In genomic region chr10:130763071-130763470, GRCh38 we compare ENCODE assay signal across 34 cellular contexts.
"Had no signal": no experiment of that assay in that cellular context is flagged by ENCODE, and none has a peak within 500 bp of the region (broad histone marks: within the 10 kb centered on the region; RNA-seq: fewer than 3 reads in every experiment).

No MANE protein-coding gene starts in this region.

- H3K36me3 Mint-ChIP-seq: activated CD4-positive, alpha-beta memory T cell treated with anti-CD3 and anti-CD28 coated beads for 36 hours; activated naive CD8-positive, alpha-beta T cell treated with anti-CD3 and anti-CD28 coated beads for 36 hours had no signal

- DNase-seq: activated B cell treated with CpG ODN at 0.5 μM for 24 hours; activated CD4-positive, alpha-beta memory T cell treated with anti-CD3 and anti-CD28 coated beads for 36 hours; activated CD4-positive, alpha-beta T cell treated with anti-CD3 and anti-CD28 coated beads for 4 hours; activated CD4-positive, alpha-beta T cell treated with anti-CD3 and anti-CD28 coated beads, Interleukin-2, amount 10 ng/mL, durations not matched to agents 24 days and 14 days; activated CD4-positive, alpha-beta T cell treated with anti-CD3 and anti-CD28 coated beads, Interleukin-2, amount 50 U/mL, for 1 hour; activated CD4-positive, alpha-beta T cell treated with anti-CD3 and anti-CD28 coated beads, Interleukin-2, amount 50 U/mL, for 4 hours; activated CD4-positive, CD25-positive, alpha-beta regulatory T cell treated with anti-CD3 and anti-CD28 coated beads, Interleukin-2, amount 50 U/mL, for 72 hours; activated CD8-positive, alpha-beta memory T cell treated with anti-CD3 and anti-CD28 coated beads, Interleukin-2, amount 50 U/mL, for 4 hours; activated CD8-positive, alpha-beta T cell treated with anti-CD3 and anti-CD28 coated beads for 36 hours; activated effector memory CD4-positive, alpha-beta T cell treated with anti-CD3 and anti-CD28 coated beads, Interleukin-2, amount 50 U/mL, for 16 hours; activated gamma-delta T cell treated with Interleukin-2 at 50 U/mL for 16 hours; activated naive CD4-positive, alpha-beta T cell; activated naive CD4-positive, alpha-beta T cell treated with anti-CD3 and anti-CD28 coated beads for 36 hours; activated naive CD4-positive, alpha-beta T cell treated with anti-CD3 and anti-CD28 coated beads, Interleukin-2, amount 50 U/mL, for 16 hours; activated naive CD8-positive, alpha-beta T cell treated with anti-CD3 and anti-CD28 coated beads for 36 hours; activated T-cell treated with anti-CD3 and anti-CD28 coated beads for 4 hours; activated T-cell treated with anti-CD3 and anti-CD28 coated beads, Interleukin-2, amount 50 U/mL, for 1 hour; activated T-cell treated with anti-CD3 and anti-CD28 coated beads, Interleukin-2, amount 50 U/mL, for 4 hours; activated T-cell treated with anti-CD3 and anti-CD28 coated beads, Interleukin-2, amount 50 U/mL, for 72 hours; adrenal gland; amniotic stem cell; brain microvascular endothelial cell; central memory CD4-positive, alpha-beta T cell; T-helper 1 cell; T-helper 9 cell had no signal

- H3K27ac ChIP-seq: adrenal gland, body of pancreas, brain microvascular endothelial cell, breast epithelium, VCaP had no signal

- FAIRE-seq: astrocyte, TTC549 had no signal

- H3K27me3 Mint-ChIP-seq: activated B cell treated with CpG ODN at 0.5 μM for 24 hours; activated CD4-positive, alpha-beta memory T cell treated with anti-CD3 and anti-CD28 coated beads for 36 hours; activated CD4-positive, alpha-beta T cell treated with anti-CD3 and anti-CD28 coated beads, Interleukin-2, amount 10 ng/mL, durations not matched to agents 24 days and 14 days; activated CD8-positive, alpha-beta T cell treated with anti-CD3 and anti-CD28 coated beads for 36 hours; activated naive CD8-positive, alpha-beta T cell treated with anti-CD3 and anti-CD28 coated beads for 36 hours; activated T-helper 17 cell treated with anti-CD3 and anti-CD28 coated beads, Interleukin-2, amount 50 U/mL, for 72 hours had no signal

- H3K4me1 Mint-ChIP-seq: activated B cell treated with CpG ODN at 0.5 μM for 24 hours; activated CD4-positive, alpha-beta T cell treated with anti-CD3 and anti-CD28 coated beads, Interleukin-2, amount 10 ng/mL, durations not matched to agents 24 days and 14 days; activated naive CD8-positive, alpha-beta T cell treated with anti-CD3 and anti-CD28 coated beads for 36 hours; activated T-helper 17 cell treated with anti-CD3 and anti-CD28 coated beads, Interleukin-2, amount 50 U/mL, for 72 hours had no signal

- H3K36me3 ChIP-seq: adrenal gland, brain microvascular endothelial cell, breast epithelium had no signal

- H3K4me3 ChIP-seq: adrenal gland, body of pancreas, breast epithelium had no signal

- H3K4me3 Mint-ChIP-seq: activated B cell treated with CpG ODN at 0.5 μM for 24 hours; activated CD4-positive, alpha-beta memory T cell treated with anti-CD3 and anti-CD28 coated beads for 36 hours; activated CD4-positive, alpha-beta T cell treated with anti-CD3 and anti-CD28 coated beads, Interleukin-2, amount 10 ng/mL, durations not matched to agents 24 days and 14 days; activated CD8-positive, alpha-beta T cell treated with anti-CD3 and anti-CD28 coated beads for 36 hours; activated naive CD4-positive, alpha-beta T cell treated with anti-CD3 and anti-CD28 coated beads for 36 hours; activated naive CD8-positive, alpha-beta T cell treated with anti-CD3 and anti-CD28 coated beads for 36 hours; activated T-cell treated with anti-CD3 and anti-CD28 coated beads, Interleukin-2, amount 50 U/mL, for 4 hours; activated T-cell treated with anti-CD3 and anti-CD28 coated beads, Interleukin-2, amount 50 U/mL, for 72 hours; activated T-helper 1 cell treated with anti-CD3 and anti-CD28 coated beads, Interleukin-12 subunit alpha, Interleukin-12 subunit beta, Interleukin-2, Interleukin-4 antibody, amounts not matched to agents 30 ng/mL and 10 ng/mL and 1 ng/mL, durations not matched to agents 14 hours and 24 hours and 36 hours; activated T-helper 17 cell treated with anti-CD3 and anti-CD28 coated beads, Interleukin-2, amount 50 U/mL, for 72 hours; T-helper 1 cell treated with Interleukin-12 subunit alpha and Interleukin-12 subunit beta and Interleukin-4 antibody, amounts not matched to agents 30 μg/mL and 1 μg/mL, for 36 hours had no signal

- ATAC-seq: activated CD8-positive, alpha-beta T cell treated with anti-CD3 and anti-CD28 coated beads for 36 hours; activated naive CD4-positive, alpha-beta T cell treated with anti-CD3 and anti-CD28 coated beads, Interleukin-2, amount 50 U/mL, for 72 hours; activated T-cell treated with anti-CD3 and anti-CD28 coated beads, Interleukin-2, amount 50 U/mL, for 4 hours; activated T-cell treated with anti-CD3 and anti-CD28 coated beads, Interleukin-2, amount 50 U/mL, for 72 hours; activated T-helper 17 cell treated with anti-CD3 and anti-CD28 coated beads, Interleukin-2, amount 50 U/mL, for 72 hours; body of pancreas had no signal

- H3K27me3 ChIP-seq: adrenal gland, body of pancreas, brain microvascular endothelial cell had no signal

- H3K4me1 ChIP-seq: adrenal gland, body of pancreas, breast epithelium had no signal

- H3K9me3 ChIP-seq: adrenal gland, body of pancreas had no signal

- H3K27ac Mint-ChIP-seq: activated B cell treated with CpG ODN at 0.5 μM for 24 hours; activated CD4-positive, alpha-beta memory T cell treated with anti-CD3 and anti-CD28 coated beads for 36 hours; activated CD4-positive, alpha-beta T cell treated with anti-CD3 and anti-CD28 coated beads, Interleukin-2, amount 10 ng/mL, durations not matched to agents 24 days and 14 days; activated CD8-positive, alpha-beta T cell treated with anti-CD3 and anti-CD28 coated beads for 36 hours; activated naive CD4-positive, alpha-beta T cell treated with anti-CD3 and anti-CD28 coated beads for 36 hours; activated naive CD4-positive, alpha-beta T cell treated with anti-CD3 and anti-CD28 coated beads, Interleukin-2, amount 50 U/mL, for 72 hours; activated naive CD8-positive, alpha-beta T cell treated with anti-CD3 and anti-CD28 coated beads for 36 hours; activated T-cell treated with anti-CD3 and anti-CD28 coated beads, Interleukin-2, amount 50 U/mL, for 72 hours; activated T-helper 1 cell treated with anti-CD3 and anti-CD28 coated beads, Interleukin-12 subunit alpha, Interleukin-12 subunit beta, Interleukin-2, Interleukin-4 antibody, amounts not matched to agents 30 ng/mL and 10 ng/mL and 1 ng/mL, durations not matched to agents 14 hours and 24 hours and 36 hours; activated T-helper 17 cell treated with anti-CD3 and anti-CD28 coated beads, Interleukin-2, amount 50 U/mL, for 72 hours; T-helper 1 cell treated with Interleukin-12 subunit alpha and Interleukin-12 subunit beta and Interleukin-4 antibody, amounts not matched to agents 30 μg/mL and 1 μg/mL, for 36 hours had no signal
